15 cellular contexts compared by ENCODE assay signal in the genomic region with DNA sequence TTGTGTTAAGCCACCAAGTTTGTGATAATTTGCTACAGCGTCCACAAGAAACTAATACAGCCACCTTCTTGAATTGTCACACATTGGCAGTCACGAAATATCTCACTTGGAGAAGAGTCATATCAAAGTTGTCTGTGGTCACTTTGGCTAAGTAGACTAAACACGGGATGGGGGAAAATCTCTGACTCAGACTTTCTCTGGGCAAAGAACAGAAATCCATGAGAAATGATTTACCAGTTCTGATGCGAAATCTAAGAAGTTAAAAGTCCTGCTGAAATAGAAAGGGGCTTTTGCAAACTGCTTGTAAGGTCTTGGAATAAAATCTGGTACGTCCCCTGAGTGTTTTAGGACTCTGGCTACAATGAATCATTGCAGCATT.
"Had no signal": no experiment of that assay in that cellular context is flagged by ENCODE, and none has a peak within 500 bp of the region (broad histone marks: within the 10 kb centered on the region; RNA-seq: fewer than 3 reads in every experiment).

No MANE protein-coding gene starts in this region.

- H3K4me3 Mint-ChIP-seq: activated naive CD4-positive, alpha-beta T cell treated with anti-CD3 and anti-CD28 coated beads, Interleukin-2, amount 10 ng/mL, durations not matched to agents 7 days and 5 days; endodermal cell; naive thymus-derived CD4-positive, alpha-beta T cell; stimulated activated naive CD8-positive, alpha-beta T cell treated with anti-CD3 and anti-CD28 coated beads, Interleukin-15, amount 100 ng/mL, for 72 hours; T-helper 2 cell treated with Interferon-gamma antibody and Interleukin-4, amounts not matched to agents 5 μg/mL and 100 μg/mL, for 36 hours had no signal

- H3K4me1 Mint-ChIP-seq: activated naive CD4-positive, alpha-beta T cell treated with anti-CD3 and anti-CD28 coated beads, Interleukin-2, amount 10 ng/mL, durations not matched to agents 7 days and 5 days; stimulated activated naive CD8-positive, alpha-beta T cell treated with anti-CD3 and anti-CD28 coated beads, Interleukin-15, amount 100 ng/mL, for 72 hours had no signal

- H3K36me3 ChIP-seq: gastroesophageal sphincter, left lung, right lobe of liver had no signal

- ATAC-seq: activated CD4-positive, CD25-positive, alpha-beta regulatory T cell treated with anti-CD3 and anti-CD28 coated beads, Interleukin-2, amount 50 U/mL, for 24 hours; gastroesophageal sphincter; left lung; mucosa of descending colon; naive thymus-derived CD4-positive, alpha-beta T cell; stimulated activated naive CD8-positive, alpha-beta T cell treated with anti-CD3 and anti-CD28 coated beads, Interleukin-15, amount 100 ng/mL, for 72 hours had no signal

- H3K27ac Mint-ChIP-seq: activated naive CD4-positive, alpha-beta T cell treated with anti-CD3 and anti-CD28 coated beads, Interleukin-2, amount 10 ng/mL, durations not matched to agents 7 days and 5 days; naive thymus-derived CD4-positive, alpha-beta T cell; progenitor cell of endocrine pancreas; stimulated activated naive CD8-positive, alpha-beta T cell treated with anti-CD3 and anti-CD28 coated beads, Interleukin-15, amount 100 ng/mL, for 72 hours; T-helper 2 cell treated with Interferon-gamma antibody and Interleukin-4, amounts not matched to agents 5 μg/mL and 100 μg/mL, for 36 hours had no signal

- H3K27me3 Mint-ChIP-seq: stimulated activated naive CD8-positive, alpha-beta T cell treated with anti-CD3 and anti-CD28 coated beads, Interleukin-15, amount 100 ng/mL, for 72 hours had no signal

- H3K4me1 ChIP-seq: testis had no signal

- H3K9me3 Mint-ChIP-seq: activated naive CD4-positive, alpha-beta T cell treated with anti-CD3 and anti-CD28 coated beads, Interleukin-2, amount 10 ng/mL, durations not matched to agents 7 days and 5 days; endodermal cell; stimulated activated naive CD8-positive, alpha-beta T cell treated with anti-CD3 and anti-CD28 coated beads, Interleukin-15, amount 100 ng/mL, for 72 hours; T-helper 2 cell treated with Interferon-gamma antibody and Interleukin-4, amounts not matched to agents 5 μg/mL and 100 μg/mL, for 36 hours had no signal

- H3K27me3 ChIP-seq: dorsolateral prefrontal cortex, gastroesophageal sphincter, left lung, right lobe of liver, testis had no signal

- H3K4me3 ChIP-seq: dorsolateral prefrontal cortex, gastroesophageal sphincter, left lung, mucosa of descending colon, right lobe of liver, testis had no signal

- H3K9me3 ChIP-seq: left lung, mucosa of descending colon, right lobe of liver, testis had no signal

- H3K27ac ChIP-seq: dorsolateral prefrontal cortex, right lobe of liver, testis had no signal

- DNase-seq: activated naive CD4-positive, alpha-beta T cell treated with anti-CD3 and anti-CD28 coated beads, Interleukin-2, amount 10 ng/mL, durations not matched to agents 7 days and 5 days; dorsolateral prefrontal cortex; erythroblast; left lung; mucosa of descending colon; naive thymus-derived CD4-positive, alpha-beta T cell; occipital lobe had no signal

- H3K36me3 Mint-ChIP-seq: activated naive CD4-positive, alpha-beta T cell treated with anti-CD3 and anti-CD28 coated beads, Interleukin-2, amount 10 ng/mL, durations not matched to agents 7 days and 5 days; naive thymus-derived CD4-positive, alpha-beta T cell had no signal
